ENCODE assay signal across 8 cellular contexts in genomic region chr3:121749276-121750086, GRCh38. TPM values are rescaled to one million over a fixed set of nuclear protein-coding genes. Genes with fewer than 3 reads are reported as not detected.
DNase-seq lines count a peak whose midpoint lies in the region; ATAC-seq, FAIRE-seq and TF ChIP-seq lines count a peak whose summit lies in the region.

A gene with protein sequence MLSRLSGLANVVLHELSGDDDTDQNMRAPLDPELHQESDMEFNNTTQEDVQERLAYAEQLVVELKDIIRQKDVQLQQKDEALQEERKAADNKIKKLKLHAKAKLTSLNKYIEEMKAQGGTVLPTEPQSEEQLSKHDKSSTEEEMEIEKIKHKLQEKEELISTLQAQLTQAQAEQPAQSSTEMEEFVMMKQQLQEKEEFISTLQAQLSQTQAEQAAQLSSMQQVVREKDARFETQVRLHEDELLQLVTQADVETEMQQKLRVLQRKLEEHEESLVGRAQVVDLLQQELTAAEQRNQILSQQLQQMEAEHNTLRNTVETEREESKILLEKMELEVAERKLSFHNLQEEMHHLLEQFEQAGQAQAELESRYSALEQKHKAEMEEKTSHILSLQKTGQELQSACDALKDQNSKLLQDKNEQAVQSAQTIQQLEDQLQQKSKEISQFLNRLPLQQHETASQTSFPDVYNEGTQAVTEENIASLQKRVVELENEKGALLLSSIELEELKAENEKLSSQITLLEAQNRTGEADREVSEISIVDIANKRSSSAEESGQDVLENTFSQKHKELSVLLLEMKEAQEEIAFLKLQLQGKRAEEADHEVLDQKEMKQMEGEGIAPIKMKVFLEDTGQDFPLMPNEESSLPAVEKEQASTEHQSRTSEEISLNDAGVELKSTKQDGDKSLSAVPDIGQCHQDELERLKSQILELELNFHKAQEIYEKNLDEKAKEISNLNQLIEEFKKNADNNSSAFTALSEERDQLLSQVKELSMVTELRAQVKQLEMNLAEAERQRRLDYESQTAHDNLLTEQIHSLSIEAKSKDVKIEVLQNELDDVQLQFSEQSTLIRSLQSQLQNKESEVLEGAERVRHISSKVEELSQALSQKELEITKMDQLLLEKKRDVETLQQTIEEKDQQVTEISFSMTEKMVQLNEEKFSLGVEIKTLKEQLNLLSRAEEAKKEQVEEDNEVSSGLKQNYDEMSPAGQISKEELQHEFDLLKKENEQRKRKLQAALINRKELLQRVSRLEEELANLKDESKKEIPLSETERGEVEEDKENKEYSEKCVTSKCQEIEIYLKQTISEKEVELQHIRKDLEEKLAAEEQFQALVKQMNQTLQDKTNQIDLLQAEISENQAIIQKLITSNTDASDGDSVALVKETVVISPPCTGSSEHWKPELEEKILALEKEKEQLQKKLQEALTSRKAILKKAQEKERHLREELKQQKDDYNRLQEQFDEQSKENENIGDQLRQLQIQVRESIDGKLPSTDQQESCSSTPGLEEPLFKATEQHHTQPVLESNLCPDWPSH (N-terminal part only) (minus strand): TSS chr3:121749741. CDS start chr3:121730971, 18,770 bp downstream.

- H3K4me1 Mint-ChIP-seq in Calu3 (ENCODE audit: low read depth, unreplicated experiment): peaks cover 13% of the 10 kb centered on the region
- peaks cover 8% of the 10 kb centered on the region for H3K4me1 Mint-ChIP-seq in activated CD8-positive, alpha-beta memory T cell treated with anti-CD3 and anti-CD28 coated beads, Interleukin-2, amount 10 ng/mL, durations not matched to agents 7 days and 5 days

- H3K27me3 Mint-ChIP-seq in Calu3 (ENCODE audit: unreplicated experiment): no peaks in the 10 kb centered on the region
- peaks cover 10% of the 10 kb centered on the region for H3K27me3 Mint-ChIP-seq in activated CD8-positive, alpha-beta memory T cell treated with anti-CD3 and anti-CD28 coated beads, Interleukin-2, amount 10 ng/mL, durations not matched to agents 7 days and 5 days

- DNase-seq in Calu3 (peak; percentile 93), NT2/D1 (ENCODE audit: low read depth, low spot score) (peak; percentile 98), mesenteric fat pad (ENCODE audit: low spot score) (peak; percentile 95)
- peak; percentile 98 for DNase-seq in activated CD8-positive, alpha-beta memory T cell treated with anti-CD3 and anti-CD28 coated beads, Interleukin-2, amount 10 ng/mL, durations not matched to agents 7 days and 5 days
- peak; percentile 67 for DNase-seq in stimulated activated CD8-positive, alpha-beta memory T cell treated with anti-CD3 and anti-CD28 coated beads, Interleukin-15, amount 100 ng/mL, for 24 hours (ENCODE audit: low read depth)

- intact Hi-C loops in Calu3 (cut with micrococcal nuclease; ENCODE audit: unreplicated experiment): loop anchor here (10.0 kb wide), 1 partner anchor 205 kb away; the partner anchor contains the start of gene POLQ

- H3K4me3 Mint-ChIP-seq in Calu3 (ENCODE audit: low read depth, unreplicated experiment): no peak within 1 kb of the TSS
- no peak within 1 kb of the TSS for H3K4me3 Mint-ChIP-seq in activated CD8-positive, alpha-beta memory T cell treated with anti-CD3 and anti-CD28 coated beads, Interleukin-2, amount 10 ng/mL, durations not matched to agents 7 days and 5 days

- H3K36me3 Mint-ChIP-seq in Calu3 (ENCODE audit: insufficient read depth, unreplicated experiment): no peaks in the 10 kb centered on the region
- no peaks in the 10 kb centered on the region for H3K36me3 Mint-ChIP-seq in activated CD8-positive, alpha-beta memory T cell treated with anti-CD3 and anti-CD28 coated beads, Interleukin-2, amount 10 ng/mL, durations not matched to agents 7 days and 5 days

- peak; percentile 99 for FAIRE-seq in endometrium (lab: Jason Lieb, UNC)

- ATAC-seq in GM21423 (IDR thresholded peaks at IDR 0.05; ENCODE audit: unreplicated experiment): peak; percentile 95
- ATAC-seq in activated CD8-positive, alpha-beta memory T cell treated with anti-CD3 and anti-CD28 coated beads, Interleukin-2, amount 10 ng/mL, durations not matched to agents 7 days and 5 days: peak; percentile 95

- H3K36me3 ChIP-seq in HUES48 (ENCODE audit: control insufficient read depth, insufficient read depth, low read length) (no peaks in the 10 kb centered on the region), NT2/D1 (ENCODE audit: insufficient read depth, insufficient read length, low read length) (peaks cover 3% of the 10 kb centered on the region)

- H3K4me3 ChIP-seq in HUES48 (ENCODE audit: low read depth, low read length) (peak within 1 kb of the TSS; percentile 93), NT2/D1 (ENCODE audit: insufficient read length, low read depth) (peak within 1 kb of the TSS; percentile 89)

- H3K27ac Mint-ChIP-seq in Calu3 (ENCODE audit: unreplicated experiment): no peak within 1 kb of the TSS
- no peak within 1 kb of the TSS for H3K27ac Mint-ChIP-seq in activated CD8-positive, alpha-beta memory T cell treated with anti-CD3 and anti-CD28 coated beads, Interleukin-2, amount 10 ng/mL, durations not matched to agents 7 days and 5 days

- H3K9me3 ChIP-seq in HUES48 (ENCODE audit: control insufficient read depth, insufficient read depth, low read length) (no peaks in the 10 kb centered on the region), NT2/D1 (ENCODE audit: insufficient read depth, low read length) (no peaks in the 10 kb centered on the region)

- no peaks in the 10 kb centered on the region for H3K9me3 Mint-ChIP-seq in Calu3 (ENCODE audit: low read depth, unreplicated experiment)
- H3K9me3 Mint-ChIP-seq in activated CD8-positive, alpha-beta memory T cell treated with anti-CD3 and anti-CD28 coated beads, Interleukin-2, amount 10 ng/mL, durations not matched to agents 7 days and 5 days (ENCODE audit: low read depth): no peaks in the 10 kb centered on the region

- no peak for TF ChIP-seq CTCF in Calu3 (IDR thresholded peaks at IDR 0.05; ENCODE audit: unreplicated experiment)

- no TSS peak for BruUV-seq in Calu3 (replicated peaks; lab: Mats Ljungman, UMichigan)

- peak within 1 kb of the TSS; percentile 96 for H3K27ac ChIP-seq in HUES48 (ENCODE audit: low read depth, low read length)

- CTCF ChIA-PET in Calu3 (lab: Charles Lee): interaction anchor here (0.5 kb wide), 1 partner anchor 43 kb away, joined by 3 read pairs; no protein-coding TSS in a partner anchor
- CTCF ChIA-PET in activated CD8-positive, alpha-beta memory T cell treated with anti-CD3 and anti-CD28 coated beads, Interleukin-2, amount 10 ng/mL, durations not matched to agents 7 days and 5 days (lab: Charles Lee): interaction anchor here (2.2 kb wide), 1 partner anchor 89 kb away, joined by 5 read pairs; the partner anchor contains the start of gene HCLS1

- H3K9ac ChIP-seq in HUES48 (ENCODE audit: low read depth, low read length) (peak within 1 kb of the TSS; percentile 91), NT2/D1 (ENCODE audit: insufficient read length, low read depth) (peak within 1 kb of the TSS; percentile 93)

- H3K4me1 ChIP-seq in HUES48 (ENCODE audit: control insufficient read depth, insufficient read depth, low read length) (peaks cover 15% of the 10 kb centered on the region), NT2/D1 (ENCODE audit: insufficient read depth, insufficient read length) (no peaks in the 10 kb centered on the region)

- H3K27me3 ChIP-seq in HUES48 (ENCODE audit: control insufficient read depth, insufficient read depth, low read length) (peaks cover 3% of the 10 kb centered on the region; the same call in 1 of the 2 replicates), NT2/D1 (ENCODE audit: insufficient read depth, insufficient read length) (no peaks in the 10 kb centered on the region)

RNA-seq across cellular contexts. Expression of the gene that starts here (rescaled TPM):
- 42.4 and 42.8 TPM in 2 replicates for total RNA-seq in Calu3 (2022)
- total RNA-seq in activated CD8-positive, alpha-beta memory T cell treated with anti-CD3 and anti-CD28 coated beads, Interleukin-2, amount 10 ng/mL, durations not matched to agents 7 days and 5 days: 10 to 100 TPM; 30.6 to 31.2 TPM
- 56.5 TPM for total RNA-seq in mesenteric fat pad

Comparison
In these comparisons a context has a peak if more than half of its experiments do, and no peak if none do; other contexts are left out.
1. Peak in every context shown above with its lines: DNase-seq, ATAC-seq, H3K4me3 ChIP-seq and H3K27ac ChIP-seq.